ENCODE assay signal across 8 cellular contexts in genomic region chr5:174723979-174724483, GRCh38. TPM values are rescaled to one million over a fixed set of nuclear protein-coding genes. Genes with fewer than 3 reads are reported as not detected.
DNase-seq lines count a peak whose midpoint lies in the region; ATAC-seq and TF ChIP-seq lines count a peak whose summit lies in the region.

No MANE protein-coding gene starts in this region.

- no peak overlapping the region for H4K91ac ChIP-seq in H9 (ENCODE audit: insufficient read length, low read depth, low read length)

- peaks cover 39 to 61% of the 10 kb centered on the region in 2 experiments for H3K4me1 Mint-ChIP-seq in H9
- H3K4me1 Mint-ChIP-seq in activated CD4-positive, alpha-beta memory T cell treated with anti-CD3 and anti-CD28 coated beads for 36 hours (ENCODE audit: low read depth), result peaks cover 24% of the 10 kb centered on the region

- no peak overlapping the region for H3K4ac ChIP-seq in H9 (ENCODE audit: low read depth, low read length)

- ATAC-seq in heart right ventricle (peak in 5 of 8 donors; percentile 26 to 57 (median 50)), HG03280 (IDR thresholded peaks at IDR 0.05; ENCODE audit: unreplicated experiment) (no peak), GM21390 (IDR thresholded peaks at IDR 0.05; ENCODE audit: unreplicated experiment) (no peak), GM19328 (IDR thresholded peaks at IDR 0.05; ENCODE audit: unreplicated experiment) (no peak), HG02642 (IDR thresholded peaks at IDR 0.05; ENCODE audit: poor library complexity, unreplicated experiment) (no peak)

- POLR2A ChIA-PET in activated CD4-positive, alpha-beta memory T cell treated with anti-CD3 and anti-CD28 coated beads for 36 hours (lab: Charles Lee), result no interaction called here

- no peak overlapping the region for H2BK20ac ChIP-seq in H9 (ENCODE audit: low read depth, low read length, poor library complexity, severe bottlenecking)

- H3K9me3 Mint-ChIP-seq in H9, result no peaks in the 10 kb centered on the region; a peak in 2 of 5 replicates
- H3K9me3 Mint-ChIP-seq in activated CD4-positive, alpha-beta memory T cell treated with anti-CD3 and anti-CD28 coated beads for 36 hours, result no peaks in the 10 kb centered on the region

- H3K18ac ChIP-seq in H9 (ENCODE audit: insufficient read length, low read depth, low read length), result no peak overlapping the region

- H3K36me3 ChIP-seq in heart right ventricle, result peaks cover 0 to 1% (median 0%) of the 10 kb centered on the region in 9 donors

- H3T11ph ChIP-seq in H9 (ENCODE audit: low read length), result no peak overlapping the region

- H3K4me3 ChIP-seq in heart right ventricle (peak overlapping the region; percentile 25 to 72 (median 63)), skeletal muscle cell (ENCODE audit: low read depth, low read length) (peak overlapping the region; percentile 44)

- H2AK5ac ChIP-seq in H9 (ENCODE audit: insufficient read length, low read length), result no peak overlapping the region

- H2BK5ac ChIP-seq in H9 (ENCODE audit: insufficient read length, low read length), result no peak overlapping the region

- no peak overlapping the region for H2BK12ac ChIP-seq in H9 (ENCODE audit: insufficient read length, low read depth, low read length)

- peak overlapping the region; percentile 82 for H3K4me2 ChIP-seq in H9 (ENCODE audit: insufficient read depth, insufficient read length, low read length)

- H3K79me1 ChIP-seq in H9 (ENCODE audit: insufficient read depth, low read depth, low read length, poor library complexity, severe bottlenecking), result no peaks in the 10 kb centered on the region

- no peak overlapping the region for H3K9ac ChIP-seq in H9 (ENCODE audit: extremely low read depth, insufficient read length, low read length)

- no peak overlapping the region for H4K5ac ChIP-seq in H9 (ENCODE audit: insufficient read length, low read depth, low read length)

- peaks cover 97% of the 10 kb centered on the region for H3K27me3 Mint-ChIP-seq in H9 (ENCODE audit: low read depth)
- H3K27me3 Mint-ChIP-seq in activated CD4-positive, alpha-beta memory T cell treated with anti-CD3 and anti-CD28 coated beads for 36 hours, result peaks cover 84% of the 10 kb centered on the region

- peaks cover 0 to 1% (median 0%) of the 10 kb centered on the region in 3 experiments; a peak in 2 of 7 replicates for H3K36me3 Mint-ChIP-seq in H9 (ENCODE audit: insufficient read depth in 1 of 3, low read depth in 3 of 3)
- no peaks in the 10 kb centered on the region for H3K36me3 Mint-ChIP-seq in activated CD4-positive, alpha-beta memory T cell treated with anti-CD3 and anti-CD28 coated beads for 36 hours

- no CpG with 5 or more reads among the region's 20 CpGs for WGBS in H9 (ENCODE audit: extremely low coverage, insufficient read length, low lambda C conversion rate)
- 2% methylated on average over 20 of the region's 20 CpGs for WGBS in heart right ventricle, 2 donors

- H3K27ac Mint-ChIP-seq in H9, result no peak overlapping the region
- no peak overlapping the region for H3K27ac Mint-ChIP-seq in activated CD4-positive, alpha-beta memory T cell treated with anti-CD3 and anti-CD28 coated beads for 36 hours

- intact Hi-C loops in activated CD4-positive, alpha-beta memory T cell treated with anti-CD3 and anti-CD28 coated beads for 36 hours (cut with micrococcal nuclease), result no loop called here
- intact Hi-C loops in heart right ventricle (cut with DNase I), result no loop called here

- no peak for TF ChIP-seq CTCF in H9 (conservative IDR thresholded peaks at IDR 0.05)
- no peak for TF ChIP-seq CTCF in heart right ventricle (IDR thresholded peaks at IDR 0.05)

- H3K9me3 ChIP-seq in H9 (ENCODE audit: control insufficient read depth, low read depth, low read length), result no peaks in the 10 kb centered on the region
- no peaks in the 10 kb centered on the region for H3K9me3 ChIP-seq in heart right ventricle

- CTCF ChIA-PET in activated CD4-positive, alpha-beta memory T cell treated with anti-CD3 and anti-CD28 coated beads for 36 hours (lab: Charles Lee), result no interaction called here

- no peak overlapping the region for H4K8ac ChIP-seq in H9 (replicated peaks; ENCODE audit: insufficient read length, low read depth, low read length)

- H3K79me2 ChIP-seq in H9 (ENCODE audit: insufficient read depth, low read length), result no peaks in the 10 kb centered on the region

- no peak overlapping the region for H2BK120ac ChIP-seq in H9 (ENCODE audit: low read depth, low read length, poor library complexity, severe bottlenecking)

- H3K4me1 ChIP-seq in H9 (ENCODE audit: insufficient read depth, low read length) (peaks cover 2% of the 10 kb centered on the region; the same call in 1 of the 2 replicates), heart right ventricle (peaks cover 0 to 30% (median 9%) of the 10 kb centered on the region in 9 donors)

- peaks cover 25% of the 10 kb centered on the region for H3K23me2 ChIP-seq in H9 (ENCODE audit: insufficient read length, low read depth, low read length, poor library complexity, severe bottlenecking)

- H3K23ac ChIP-seq in H9 (ENCODE audit: insufficient read length, low read depth, low read length), result no peak overlapping the region

- DNase-seq in H9, result peak; percentile 42
- DNase-seq in activated CD4-positive, alpha-beta memory T cell treated with anti-CD3 and anti-CD28 coated beads for 36 hours, result no peak
- peak in 1 of 2 donors; percentile 9 for DNase-seq in heart right ventricle
- no peak for DNase-seq in skeletal muscle cell (ENCODE audit: low read depth)

- H3K56ac ChIP-seq in H9 (ENCODE audit: insufficient read length, low read depth, low read length), result no peak overlapping the region

- H3K4me3 Mint-ChIP-seq in H9, result peak overlapping the region; percentile 56 to 80
- peak overlapping the region; percentile 67 for H3K4me3 Mint-ChIP-seq in activated CD4-positive, alpha-beta memory T cell treated with anti-CD3 and anti-CD28 coated beads for 36 hours

- H2BK15ac ChIP-seq in H9 (ENCODE audit: low read depth, low read length), result no peak overlapping the region

- H2AFZ ChIP-seq in H9 (ENCODE audit: low read length), result no peak overlapping the region

- no peak overlapping the region for H3K14ac ChIP-seq in H9 (ENCODE audit: insufficient read depth, low read length)

- H4K20me1 ChIP-seq in H9 (ENCODE audit: control insufficient read depth, insufficient read depth, insufficient read length), result no peaks in the 10 kb centered on the region

- H3K27ac ChIP-seq in H9 (ENCODE audit: insufficient read length, low read depth, low read length) (no peak overlapping the region), heart right ventricle (peak overlapping the region in 2 of 10 donors; percentile 45 to 55)

- H3K27me3 ChIP-seq in H9 (ENCODE audit: insufficient read depth, low read length), result peaks cover 87% of the 10 kb centered on the region
- H3K27me3 ChIP-seq in heart right ventricle, result peaks cover 18 to 100% (median 95%) of the 10 kb centered on the region in 7 donors

RNA-seq across cellular contexts. Expression of gene MSX2, which starts 0.4 kb away (rescaled TPM):
- 0.35 and 0.42 TPM in 2 replicates for total RNA-seq in H9 (2021)
- total RNA-seq in activated CD4-positive, alpha-beta memory T cell treated with anti-CD3 and anti-CD28 coated beads for 36 hours, result not detected
- total RNA-seq in heart right ventricle, result 1 to 10 TPM in 9 of 10 donors, under 1 TPM in 1; 0.74 to 2.1 (median 1.5) TPM
- under 1 TPM; 0.43 to 0.80 TPM for polyA plus RNA-seq in heart right ventricle

Comparison
In these comparisons a context has a peak if more than half of its experiments do, and no peak if none do; other contexts are left out.
1. ATAC-seq: peak in heart right ventricle (5 of 8); none in HG03280 (single experiment), GM21390 (single experiment), GM19328 (single experiment) and HG02642 (single experiment).